In genomic region chr10:125016123-125016522, GRCh38 we compare ENCODE assay signal across 18 cellular contexts.
A peak's percentile ranks its signal among the peaks of the same experiment; 100 is the strongest.
DNase-seq lines count a peak whose midpoint lies in the region; ATAC-seq and TF ChIP-seq lines count a peak whose summit lies in the region.
"Had no signal": no experiment of that assay in that cellular context is flagged by ENCODE, and none has a peak within 500 bp of the region (broad histone marks: within the 10 kb centered on the region; RNA-seq: fewer than 3 reads in every experiment).

No MANE protein-coding gene starts in this region.

- H3K27me3 ChIP-seq in adrenal gland, result no peaks in the 10 kb centered on the region
- H3K27me3 ChIP-seq in thyroid gland, result no peaks in the 10 kb centered on the region
- H3K27me3 ChIP-seq: BLaER1 had no signal

- no peak for TF ChIP-seq POLR2A in adrenal gland (IDR thresholded peaks at IDR 0.05)
- no peak for TF ChIP-seq POLR2A in thyroid gland (IDR thresholded peaks at IDR 0.05)

- TF ChIP-seq CTCF in adrenal gland (IDR thresholded peaks at IDR 0.05) (no peak), thyroid gland (IDR thresholded peaks at IDR 0.05) (no peak)

- no peaks in the 10 kb centered on the region for H3K9me3 ChIP-seq in adrenal gland (replicated peaks in 1 of 3)
- H3K9me3 ChIP-seq in thyroid gland, result no peaks in the 10 kb centered on the region

- ATAC-seq in activated CD4-positive, CD25-positive, alpha-beta regulatory T cell treated with anti-CD3 and anti-CD28 coated beads, Interleukin-2, amount 50 U/mL, for 24 hours, result no peak
- ATAC-seq in HG03045 (IDR thresholded peaks at IDR 0.05; ENCODE audit: unreplicated experiment), result no peak
- ATAC-seq: activated naive CD8-positive, alpha-beta T cell treated with anti-CD3 and anti-CD28 coated beads, Interleukin-2, amount 50 U/mL, for 24 hours; PC-3 had no signal

- no peak overlapping the region for H3K4me3 ChIP-seq in adrenal gland
- no peak overlapping the region for H3K4me3 ChIP-seq in thyroid gland (replicated peaks in 1 of 3)
- H3K4me3 ChIP-seq: BLaER1 had no signal

- peaks cover 8 to 51% of the 10 kb centered on the region in 2 donors for H3K4me1 ChIP-seq in adrenal gland (replicated peaks in 1 of 2)
- peaks cover 53 to 78% of the 10 kb centered on the region in 2 donors for H3K4me1 ChIP-seq in thyroid gland

- WGBS in adrenal gland, 4 donors, result 63 to 73% (median 66%) methylated on average over 4 to 10 of the region's 10 CpGs; no CpG with 5 or more reads in 1 of the 4 donors
- 43 to 67% methylated on average over 1 to 6 of the region's 10 CpGs for WGBS in thyroid gland, 2 donors

- DNase-seq in adrenal gland (no peak), globus pallidus (ENCODE audit: low spot score) (peak; percentile 65), nucleus accumbens (lab: John Stamatoyannopoulos, UW) (peak in 41 of 56 donors; percentile 11 to 78 (median 50)), thyroid gland (peak; percentile 49 to 59), CD1c-positive myeloid dendritic cell (ENCODE audit: extremely low spot score) (no peak)
- no peak for DNase-seq in activated CD4-positive, CD25-positive, alpha-beta regulatory T cell (lab: John Stamatoyannopoulos, UW)
- DNase-seq: activated CD4-positive, alpha-beta T cell treated with anti-CD3 and anti-CD28 coated beads, Interleukin-2, amount 10 ng/mL, durations not matched to agents 24 days and 14 days; activated naive CD8-positive, alpha-beta T cell treated with anti-CD3 and anti-CD28 coated beads, Interleukin-2, amount 50 U/mL, for 24 hours; activated T-cell treated with anti-CD3 and anti-CD28 coated beads, Interleukin-2, amount 50 U/mL, for 24 hours; GOT3; IMR-90; NCI-H1048; NCI-H446 treated with DMSO at 0.1 percent for 48 hours; PC-3; stimulated activated naive CD8-positive, alpha-beta T cell treated with anti-CD3 and anti-CD28 coated beads, Interleukin-15, amount 100 ng/mL, for 72 hours had no signal

- H3K36me3 ChIP-seq in adrenal gland (replicated peaks in 1 of 2) (no peaks in the 10 kb centered on the region), thyroid gland (no peaks in the 10 kb centered on the region)

- intact Hi-C loops in adrenal gland (cut with DNase I) (no loop called here), thyroid gland (cut with DNase I) (no loop called here)

- H3K27ac ChIP-seq in adrenal gland (peak overlapping the region in 3 of 5 donors; percentile 27 to 78 (median 77)), thyroid gland (peak overlapping the region; percentile 70 to 84 (median 71))

Comparison
In these comparisons a context has a peak if more than half of its experiments do, and no peak if none do; other contexts are left out.
1. DNase-seq: peak in globus pallidus (single experiment), nucleus accumbens (41 of 56) and thyroid gland (2 of 2); none in adrenal gland (0 of 7), activated CD4-positive, CD25-positive, alpha-beta regulatory T cell (0 of 4) and CD1c-positive myeloid dendritic cell (single experiment).